ENCODE assay signal across 8 cellular contexts in the genomic region with DNA sequence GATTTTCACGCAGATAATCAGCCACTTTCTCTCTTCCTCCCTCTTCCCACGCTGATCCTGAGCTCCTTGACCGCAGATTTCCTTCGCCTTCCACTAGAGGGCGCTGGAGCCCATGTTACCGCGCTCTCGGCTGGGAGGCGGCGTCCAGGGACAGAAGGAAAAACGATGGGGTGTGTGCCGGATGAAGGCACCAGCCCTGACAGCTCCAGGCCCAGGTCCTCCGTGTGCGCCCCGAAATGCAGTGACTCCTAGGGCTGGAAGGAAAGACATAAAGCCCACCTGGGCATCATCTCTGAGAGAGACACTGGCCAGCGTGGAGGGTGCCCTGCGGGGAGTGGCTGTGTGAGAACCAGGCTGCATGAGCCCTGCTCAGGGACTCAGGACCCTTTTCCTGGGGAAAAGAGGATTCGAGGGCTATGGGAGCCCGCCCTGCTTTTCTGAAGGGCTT. TPM values are rescaled to one million over a fixed set of nuclear protein-coding genes. Genes with fewer than 3 reads are reported as not detected.
DNase-seq lines count a peak whose midpoint lies in the region; ATAC-seq and TF ChIP-seq lines count a peak whose summit lies in the region.

No MANE protein-coding gene starts in this region.

- TF ChIP-seq POLR2A in HCT116 (IDR thresholded peaks at IDR 0.05; ENCODE audit: borderline replicate concordance, extremely low read depth, insufficient read depth, insufficient read length) (no peak), breast epithelium (IDR thresholded peaks at IDR 0.05) (no peak)

- H3K4me1 ChIP-seq in HCT116 (ENCODE audit: control insufficient read depth in 1 of 2, insufficient read depth in 2 of 2, low read length in 2 of 2): peaks cover 2 to 4% of the 10 kb centered on the region in 2 experiments; a peak in 2 of 4 replicates
- no peaks in the 10 kb centered on the region for H3K4me1 ChIP-seq in breast epithelium

- peak overlapping the region; percentile 82 for H2AFZ ChIP-seq in HCT116 (ENCODE audit: low read depth, low read length, poor library complexity, severe bottlenecking)

- H3K27me3 ChIP-seq in HCT116 (ENCODE audit: insufficient read depth, low read length): peaks cover 10% of the 10 kb centered on the region; the same call in 1 of the 2 replicates
- H3K27me3 ChIP-seq in breast epithelium: peaks cover 0 to 4% of the 10 kb centered on the region in 2 donors

- POLR2A ChIA-PET in HCT116 (lab: Charles Lee): no interaction called here

- DNase-seq in EL (peak; percentile 69), HCT116 (ENCODE audit: low read depth, low spot score) (peak; percentile 39), NCI-H146 treated with DMSO at 0.1 percent for 48 hours (lab: John Stamatoyannopoulos, UW; ENCODE audit: unreplicated experiment) (peak; percentile 67), T-helper 1 cell (peak in 3 of 5 donors; percentile 8 to 21 (median 10)), breast epithelium (ENCODE audit: low spot score in 2 of 2) (peak; percentile 40 to 69), inferior parietal cortex (ENCODE audit: extremely low spot score) (peak; percentile 83), mesenteric fat pad (ENCODE audit: low spot score) (no peak)
- peak; percentile 36 for DNase-seq in stimulated activated CD4-positive, alpha-beta T cell treated with anti-CD3 and anti-CD28 coated beads, Interleukin-12 subunit alpha, Interleukin-12 subunit beta, amount 100 ng/mL, for 4 hours

- H3K4me3 ChIP-seq in HCT116 (replicated peaks in 1 of 2; ENCODE audit: low read depth in 1 of 2, low read length in 2 of 2) (no peak overlapping the region), breast epithelium (no peak overlapping the region)

- H4K20me1 ChIP-seq in HCT116 (ENCODE audit: insufficient read depth): no peaks in the 10 kb centered on the region

- no peaks in the 10 kb centered on the region for H3K9me2 ChIP-seq in HCT116 (ENCODE audit: insufficient read depth)

- intact Hi-C loops in HCT116 (cut with micrococcal nuclease): loop anchor here (1.0 to 10.0 kb wide), 5 partner anchors 443 to 1883 kb away; no protein-coding TSS in a partner anchor
- intact Hi-C loops in breast epithelium (cut with DNase I; ENCODE audit: low total_unique reads): no loop called here

- TF ChIP-seq CTCF in HCT116 (IDR thresholded peaks at IDR 0.05 in 2 of 3, conservative IDR thresholded peaks at IDR 0.05 in 1 of 3; ENCODE audit: borderline replicate concordance in 1 of 3, insufficient read depth in 1 of 3, low read depth in 2 of 3, low read length in 2 of 3) (peak; percentile 69 to 95 (median 83); a peak in 5 of 6 replicates), breast epithelium (IDR thresholded peaks at IDR 0.05) (peak; percentile 66 to 87 (median 75))

- H3K4me2 ChIP-seq in HCT116 (ENCODE audit: low read length): peak overlapping the region; percentile 65

- H3K9ac ChIP-seq in HCT116 (ENCODE audit: low read length): no peak overlapping the region

- H3K27ac ChIP-seq in HCT116 (ENCODE audit: low read depth, low read length): no peak overlapping the region
- H3K27ac ChIP-seq in breast epithelium: no peak overlapping the region

- no peaks in the 10 kb centered on the region for H3K79me2 ChIP-seq in HCT116 (ENCODE audit: insufficient read depth, low read length)

- H3K9me3 ChIP-seq in HCT116 (ENCODE audit: control insufficient read depth in 1 of 2, insufficient read depth in 1 of 2, low read depth in 1 of 2, low read length in 2 of 2): no peaks in the 10 kb centered on the region
- H3K9me3 ChIP-seq in breast epithelium: no peaks in the 10 kb centered on the region

- H3K36me3 ChIP-seq in HCT116 (ENCODE audit: control insufficient read depth in 1 of 2, insufficient read depth in 2 of 2, low read length in 2 of 2): no peaks in the 10 kb centered on the region
- no peaks in the 10 kb centered on the region for H3K36me3 ChIP-seq in breast epithelium

- RAD21 ChIA-PET in HCT116 (lab: Charles Lee; ENCODE audit: low non-redundant PET in 1 of 2, low total read pairs in 2 of 2, uncharacterized antibody in 2 of 2, unreplicated experiment in 2 of 2): no interaction called here

- no TSS peak for BruUV-seq in HCT116 (replicated peaks; lab: Mats Ljungman, UMichigan)

- TF ChIP-seq RAD21 in HCT116 (IDR thresholded peaks at IDR 0.05; ENCODE audit: low read depth): peak; percentile 87

- CTCF ChIA-PET in HCT116 (lab: Charles Lee): interaction anchor here (0.5 to 2.0 kb wide), 30 partner anchors 9 to 1617 kb away, joined by 3 to 13 read pairs (median 4); no protein-coding TSS in a partner anchor

- peak; percentile 99 for ATAC-seq in HCT116

TF ChIP-seq in HCT116, 20 proteins besides CTCF, POLR2A, EP300 and RAD21:
- peak; percentile 32 for TF ChIP-seq YY1 (IDR thresholded peaks at IDR 0.05; ENCODE audit: extremely low read depth, insufficient replicate concordance, low read depth, low read length)
- TF ChIP-seq ZNF274 (IDR thresholded peaks at IDR 0.05; ENCODE audit: low read depth, low read length): no peak
- TF ChIP-seq TCF7L2 (IDR thresholded peaks at IDR 0.05; ENCODE audit: borderline replicate concordance, extremely low read depth, insufficient read depth, insufficient read length): no peak

RNA-seq across cellular contexts. Expression of gene CYP2J2, which starts 44.9 kb away (rescaled TPM):
- total RNA-seq in HCT116 (2021; ENCODE audit: unreplicated experiment) (1.1 TPM), breast epithelium (10 to 100 TPM in 1 of 3 donors, 1 to 10 TPM in 1, under 1 TPM in 1; 0.16 to 12.8 (median 8.3) TPM), mesenteric fat pad (not detected)
- polyA plus RNA-seq in HCT116 (2012): 0.55 and 0.57 TPM in 2 replicates
